ENCODE assay signal across 16 cellular contexts in the genomic region with DNA sequence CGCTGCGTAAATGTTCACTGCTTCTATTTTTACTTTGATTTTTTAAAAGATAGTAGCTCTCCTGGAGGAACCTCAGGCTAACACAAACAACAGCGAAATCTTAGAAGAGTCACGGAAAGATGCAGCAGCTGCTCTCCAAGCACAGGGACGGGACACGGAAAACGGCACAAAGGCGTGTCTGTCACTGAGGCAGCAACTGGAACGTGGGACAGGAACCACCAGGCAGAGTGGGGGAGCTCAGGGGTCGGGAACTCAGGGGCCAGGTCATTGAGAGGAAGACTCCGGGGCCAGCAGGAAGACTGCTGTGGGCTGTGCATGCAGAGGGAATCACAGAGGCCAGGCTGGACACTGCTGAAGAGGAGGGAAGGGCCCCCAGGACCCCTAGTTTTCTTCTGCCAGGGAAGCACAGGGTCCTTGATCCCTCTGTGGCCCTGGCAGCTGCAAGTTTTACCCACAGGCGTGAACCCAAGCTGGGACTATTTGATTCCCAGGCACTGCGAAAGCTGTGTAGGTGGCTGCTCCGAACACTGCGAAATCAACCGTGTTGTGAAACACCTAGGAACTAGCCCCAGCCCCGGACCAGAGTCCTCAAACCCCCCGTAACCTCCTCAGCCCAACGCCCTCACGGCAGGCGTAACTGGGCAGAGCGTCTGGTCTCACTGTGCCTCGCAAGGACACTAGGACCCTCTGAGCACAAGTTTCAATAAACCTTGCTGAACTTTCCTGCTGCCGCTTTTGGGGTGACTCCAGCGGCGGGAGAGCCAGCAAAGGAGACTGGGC.
"Had no signal": no experiment of that assay in that cellular context is flagged by ENCODE, and none has a peak within 500 bp of the region (broad histone marks: within the 10 kb centered on the region; RNA-seq: fewer than 3 reads in every experiment).

No MANE protein-coding gene starts in this region.

- H3K36me3 ChIP-seq: ascending aorta, gastrocnemius medialis, left ventricle myocardium inferior, stomach, upper lobe of left lung had no signal

- ATAC-seq: activated CD4-positive, alpha-beta T cell treated with anti-CD3 and anti-CD28 coated beads for 36 hours; activated T-cell treated with anti-CD3 and anti-CD28 coated beads, Interleukin-2, amount 50 U/mL, for 4 hours; esophagus mucosa; gastrocnemius medialis; WTC11 had no signal

- H3K27ac ChIP-seq: ascending aorta, gastrocnemius medialis, left ventricle myocardium inferior, stomach, upper lobe of left lung had no signal

- H3K4me3 Mint-ChIP-seq: activated CD4-positive, alpha-beta T cell treated with anti-CD3 and anti-CD28 coated beads for 36 hours; activated naive CD4-positive, alpha-beta T cell treated with anti-CD3 and anti-CD28 coated beads, Interleukin-2, amount 50 U/mL, for 24 hours; activated T-cell treated with anti-CD3 and anti-CD28 coated beads, Interleukin-2, amount 50 U/mL, for 4 hours; WTC11 had no signal

- H3K27me3 Mint-ChIP-seq: activated CD4-positive, alpha-beta T cell treated with anti-CD3 and anti-CD28 coated beads for 36 hours; activated naive CD4-positive, alpha-beta T cell treated with anti-CD3 and anti-CD28 coated beads, Interleukin-2, amount 50 U/mL, for 24 hours; naive B cell had no signal

- H3K4me3 ChIP-seq: ascending aorta, gastrocnemius medialis, left ventricle myocardium inferior, stomach, upper lobe of left lung had no signal

- H3K27me3 ChIP-seq: ascending aorta, gastrocnemius medialis, stomach, upper lobe of left lung had no signal

- H3K27ac Mint-ChIP-seq: activated CD4-positive, alpha-beta T cell treated with anti-CD3 and anti-CD28 coated beads for 36 hours; activated naive CD4-positive, alpha-beta T cell treated with anti-CD3 and anti-CD28 coated beads, Interleukin-2, amount 50 U/mL, for 24 hours; naive B cell; WTC11 had no signal

- H3K9me3 Mint-ChIP-seq: activated naive CD4-positive, alpha-beta T cell treated with anti-CD3 and anti-CD28 coated beads, Interleukin-2, amount 50 U/mL, for 24 hours; activated T-cell treated with anti-CD3 and anti-CD28 coated beads, Interleukin-2, amount 50 U/mL, for 4 hours; naive B cell had no signal

- DNase-seq: activated CD4-positive, alpha-beta T cell treated with anti-CD3 and anti-CD28 coated beads for 36 hours; activated CD4-positive, alpha-beta T cell treated with anti-CD3 and anti-CD28 coated beads, Interleukin-2, amount 50 U/mL, for 48 hours; activated effector memory CD4-positive, alpha-beta T cell treated with anti-CD3 and anti-CD28 coated beads, Interleukin-2, amount 50 U/mL, for 16 hours; activated T-cell treated with anti-CD3 and anti-CD28 coated beads, Interleukin-2, amount 50 U/mL, for 4 hours; effector CD4-positive, alpha-beta T cell; gastrocnemius medialis; left ventricle myocardium inferior; naive B cell; retina; stimulated activated CD4-positive, alpha-beta T cell treated with anti-CD3 and anti-CD28 coated beads, Interleukin-2, amount 100 ng/mL, for 48 hours; stomach; upper lobe of left lung had no signal

- H3K4me1 ChIP-seq: ascending aorta, gastrocnemius medialis, left ventricle myocardium inferior, stomach, upper lobe of left lung had no signal

- H3K4me1 Mint-ChIP-seq: activated CD4-positive, alpha-beta T cell treated with anti-CD3 and anti-CD28 coated beads for 36 hours; activated naive CD4-positive, alpha-beta T cell treated with anti-CD3 and anti-CD28 coated beads, Interleukin-2, amount 50 U/mL, for 24 hours had no signal

- H3K36me3 Mint-ChIP-seq: activated naive CD4-positive, alpha-beta T cell treated with anti-CD3 and anti-CD28 coated beads, Interleukin-2, amount 50 U/mL, for 24 hours; naive B cell had no signal

- H3K9me3 ChIP-seq: ascending aorta, gastrocnemius medialis, left ventricle myocardium inferior, stomach, upper lobe of left lung had no signal
